ENCODE assay signal across 7 cellular contexts in genomic region chr13:78603240-78603947, GRCh38. TPM values are rescaled to one million over a fixed set of nuclear protein-coding genes. Genes with fewer than 3 reads are reported as not detected.
DNase-seq lines count a peak whose midpoint lies in the region; ATAC-seq, FAIRE-seq and TF ChIP-seq lines count a peak whose summit lies in the region.

Gene POU4F1 (minus strand): TSS chr13:78603552. CDS start chr13:78603326, 226 bp downstream.

- peak within 1 kb of the TSS; percentile 57 for H3K4me2 ChIP-seq in endothelial cell of umbilical vein (ENCODE audit: insufficient read depth, low read length)
- peak within 1 kb of the TSS; percentile 85 for H3K4me2 ChIP-seq in neural progenitor cell

- peaks cover 88% of the 10 kb centered on the region for H3K27me3 Mint-ChIP-seq in neural progenitor cell (ENCODE audit: insufficient read depth, low read depth)

- H3K36me3 Mint-ChIP-seq in neural progenitor cell, result no peaks in the 10 kb centered on the region

- no peaks in the 10 kb centered on the region for H4K20me1 ChIP-seq in endothelial cell of umbilical vein (replicated peaks; ENCODE audit: control insufficient read depth, extremely low read depth, insufficient read depth, low read length)
- peaks cover 90% of the 10 kb centered on the region for H4K20me1 ChIP-seq in neural progenitor cell (ENCODE audit: low read depth)

- H3K36me3 ChIP-seq in endothelial cell of umbilical vein (ENCODE audit: control insufficient read depth in 2 of 2, extremely low read depth in 1 of 2, insufficient read depth in 2 of 2, low read length in 2 of 2), result no peaks in the 10 kb centered on the region
- H3K36me3 ChIP-seq in neural progenitor cell, result no peaks in the 10 kb centered on the region
- H3K36me3 ChIP-seq in upper lobe of right lung, result no peaks in the 10 kb centered on the region

- intact Hi-C loops in endothelial cell of umbilical vein (cut with micrococcal nuclease), result loop anchor here (5.0 kb wide), 1 partner anchor 471 kb away; no protein-coding TSS in a partner anchor
- intact Hi-C loops in upper lobe of right lung (cut with DNase I), result no loop called here

- H3K27ac Mint-ChIP-seq in neural progenitor cell, result no peak within 1 kb of the TSS

- BruUV-seq in endothelial cell of umbilical vein (replicated peaks; lab: Mats Ljungman, UMichigan), result no TSS peak

- no peak for TF ChIP-seq POLR2A in endothelial cell of umbilical vein (IDR thresholded peaks at IDR 0.05; ENCODE audit: low read depth, low read length)

- H3K4me1 ChIP-seq in endothelial cell of umbilical vein (ENCODE audit: control insufficient read depth, extremely low read depth, insufficient read depth, low read length) (peaks cover 3% of the 10 kb centered on the region), neural progenitor cell (peaks cover 18% of the 10 kb centered on the region), upper lobe of right lung (peaks cover 25% of the 10 kb centered on the region)

- dilution Hi-C loops in endothelial cell of umbilical vein (cut with MboI; ENCODE audit: extremely low pct_ligation_motif_present, low sequenced_read_pairs), result no loop called here

- H3K27ac ChIP-seq in endothelial cell of umbilical vein (ENCODE audit: insufficient read depth, low read depth, low read length) (no peak within 1 kb of the TSS), neural progenitor cell (no peak within 1 kb of the TSS), upper lobe of right lung (no peak within 1 kb of the TSS)

- H3K9me1 ChIP-seq in endothelial cell of umbilical vein (replicated peaks; ENCODE audit: control insufficient read depth, extremely low read depth, insufficient read depth, low read length), result no peaks in the 10 kb centered on the region

- peaks cover 32% of the 10 kb centered on the region for H3K4me1 Mint-ChIP-seq in neural progenitor cell

- FAIRE-seq in endothelial cell of umbilical vein (lab: Jason Lieb, UNC), result peak; percentile 28

- TF ChIP-seq CTCF in endothelial cell of umbilical vein (IDR thresholded peaks at IDR 0.05; ENCODE audit: extremely low read depth in 1 of 2, insufficient read depth in 1 of 2, low read depth in 1 of 2, low read length in 2 of 2) (no peak), neural progenitor cell (IDR thresholded peaks at IDR 0.05) (no peak), upper lobe of right lung (IDR thresholded peaks at IDR 0.05) (no peak)

- ATAC-seq in GM18870 (IDR thresholded peaks at IDR 0.05; ENCODE audit: unreplicated experiment), result peak; percentile 42
- peak; percentile 71 for ATAC-seq in HG03025 (IDR thresholded peaks at IDR 0.05; ENCODE audit: low FRiP score, unreplicated experiment)
- ATAC-seq in upper lobe of right lung, result peak; percentile 52

- H3K9me3 Mint-ChIP-seq in neural progenitor cell, result peaks cover 8% of the 10 kb centered on the region

- POLR2A ChIA-PET in endothelial cell of umbilical vein (lab: Charles Lee), result interaction anchor here (1.0 kb wide), 1 partner anchor 40 kb away, joined by 3 read pairs; no protein-coding TSS in a partner anchor

- no peaks in the 10 kb centered on the region for H3K9me3 ChIP-seq in endothelial cell of umbilical vein (replicated peaks; ENCODE audit: control insufficient read depth, insufficient read depth, low read length)
- H3K9me3 ChIP-seq in neural progenitor cell (ENCODE audit: low read depth), result no peaks in the 10 kb centered on the region
- H3K9me3 ChIP-seq in upper lobe of right lung, result no peaks in the 10 kb centered on the region

- H2AFZ ChIP-seq in endothelial cell of umbilical vein (ENCODE audit: low read depth, low read length) (peak within 1 kb of the TSS; percentile 55), neural progenitor cell (replicated peaks) (peak within 1 kb of the TSS; percentile 84)

- CTCF ChIA-PET in endothelial cell of umbilical vein (lab: Charles Lee), result interaction anchor here (0.8 to 1.8 kb wide), 6 partner anchors 10 to 788 kb away, joined by 3 to 5 read pairs (median 4); no protein-coding TSS in a partner anchor

- H3K79me2 ChIP-seq in endothelial cell of umbilical vein (ENCODE audit: control insufficient read depth, insufficient read depth, low read length) (no peaks in the 10 kb centered on the region), neural progenitor cell (ENCODE audit: low read depth) (no peaks in the 10 kb centered on the region)

- H3K4me3 ChIP-seq in endothelial cell of umbilical vein (replicated peaks in 1 of 3; ENCODE audit: insufficient read depth in 1 of 3, low read depth in 1 of 3, low read length in 3 of 3) (peak within 1 kb of the TSS; percentile 11 to 39 (median 33)), neural progenitor cell (peak within 1 kb of the TSS; percentile 49), upper lobe of right lung (peak within 1 kb of the TSS; percentile 37)

- peak within 1 kb of the TSS; percentile 88 for H3K4me3 Mint-ChIP-seq in neural progenitor cell

- no peak within 1 kb of the TSS for H3K9ac ChIP-seq in endothelial cell of umbilical vein (replicated peaks; ENCODE audit: extremely low read depth, insufficient read depth, low read length)
- no peak within 1 kb of the TSS for H3K9ac ChIP-seq in neural progenitor cell

- peak; percentile 26 for DNase-seq in NCI-H2107 (lab: John Stamatoyannopoulos, UW)
- peak; percentile 5 to 49 (median 12) for DNase-seq in activated CD4-positive, CD25-positive, alpha-beta regulatory T cell (lab: John Stamatoyannopoulos, UW)
- peak; percentile 71 for DNase-seq in endothelial cell of umbilical vein (ENCODE audit: low read depth, low spot score)
- DNase-seq in neural progenitor cell (ENCODE audit: low spot score), result peak; percentile 93
- DNase-seq in upper lobe of right lung, result no peak

- H3K27me3 ChIP-seq in endothelial cell of umbilical vein (ENCODE audit: control insufficient read depth in 2 of 2, insufficient read depth in 2 of 2, low read length in 2 of 2) (peaks cover 73 to 90% of the 10 kb centered on the region in 2 experiments), neural progenitor cell (peaks cover 98% of the 10 kb centered on the region), upper lobe of right lung (peaks cover 91% of the 10 kb centered on the region)

- peaks cover 17% of the 10 kb centered on the region for H3F3A ChIP-seq in neural progenitor cell (ENCODE audit: low read depth)

TF ChIP-seq in endothelial cell of umbilical vein, 7 proteins besides CTCF, POLR2A, EP300 and RAD21:
- peak; percentile 76 for TF ChIP-seq EZH2 (IDR thresholded peaks at IDR 0.05; ENCODE audit: borderline replicate concordance, low read depth, low read length, severe bottlenecking)
- no peak for TF ChIP-seq JUN (IDR thresholded peaks at IDR 0.05; ENCODE audit: borderline replicate concordance, insufficient read depth, insufficient read length, low read depth)

RNA-seq across cellular contexts. Expression of gene POU4F1, which starts in this region (rescaled TPM):
- total RNA-seq in endothelial cell of umbilical vein (0.39 and 1.1 TPM in 2 replicates), neural progenitor cell (ENCODE audit: low replicate concordance) (1.6 and 2.0 TPM in 2 replicates), upper lobe of right lung (not detected)
- 0.27 and 0.30 TPM in 2 replicates for polyA plus RNA-seq in endothelial cell of umbilical vein
- 0.21 and 0.32 TPM in 2 replicates for polyA plus RNA-seq in endothelial cell of umbilical vein (2011; cell fraction: cytosol; rRNA removed)
- 2.9 and 3.4 TPM in 2 replicates for polyA plus RNA-seq in endothelial cell of umbilical vein (2011; cell fraction: nucleus; rRNA removed)
- 0.08 and 0.52 TPM in 2 replicates for polyA plus RNA-seq in endothelial cell of umbilical vein (2012)
- 0.10 and 0.25 TPM in 2 replicates for polyA minus RNA-seq in endothelial cell of umbilical vein
- not detected for polyA minus RNA-seq in endothelial cell of umbilical vein (2011; cell fraction: cytosol; rRNA and poly(A)+ RNA removed)
- polyA minus RNA-seq in endothelial cell of umbilical vein (2011; cell fraction: nucleus; rRNA and poly(A)+ RNA removed), result 0.53 TPM in 2 replicates

Comparison
In these comparisons a context has a peak if more than half of its experiments do, and no peak if none do; other contexts are left out.
1. Peak in ATAC-seq and H3K4me3 ChIP-seq in upper lobe of right lung; RNA of the gene not detected or under 1 TPM.